Comparison of ENCODE assay signal across 8 cellular contexts in genomic region chr1:180501865-180502360, GRCh38. TPM values are rescaled to one million over a fixed set of nuclear protein-coding genes. Genes with fewer than 3 reads are reported as not detected.
DNase-seq lines count a peak whose midpoint lies in the region; ATAC-seq and TF ChIP-seq lines count a peak whose summit lies in the region.

No MANE protein-coding gene starts in this region.

- no peaks in the 10 kb centered on the region for H3K9me3 ChIP-seq in CD4-positive, alpha-beta memory T cell (ENCODE audit: control insufficient read depth in 1 of 2, low read length in 2 of 2)

- peak; percentile 17 for ATAC-seq in GM19025 (IDR thresholded peaks at IDR 0.05; ENCODE audit: low read depth, unreplicated experiment)
- peak; percentile 37 for ATAC-seq in HG03175 (IDR thresholded peaks at IDR 0.05; ENCODE audit: unreplicated experiment)

- intact Hi-C loops in CD4-positive, alpha-beta memory T cell (cut with micrococcal nuclease): loop anchor here (1.0 to 10.0 kb wide), 6 partner anchors 129 to 1477 kb away; partner anchors contain the start of genes AXDND1, FAM20B, IER5 and STX6
- intact Hi-C loops in dorsolateral prefrontal cortex (cut with DNase I): loop anchor here (2.0 to 10.0 kb wide), 4 partner anchors 130 to 653 kb away; partner anchors contain the start of genes IER5 (in 1 of the 2) and XPR1 (in 1 of the 2)
- intact Hi-C loops in posterior vena cava (cut with DNase I): no loop called here

- H3K36me3 Mint-ChIP-seq in CD4-positive, alpha-beta memory T cell: peaks cover 0 to 18% of the 10 kb centered on the region in 2 donors
- peaks cover 14% of the 10 kb centered on the region for H3K36me3 Mint-ChIP-seq in nephron progenitor cell (ENCODE audit: low read depth)

- POLR2A ChIA-PET in CD4-positive, alpha-beta memory T cell (lab: Charles Lee; ENCODE audit: partially characterized antibody): interaction anchor here (0.6 to 3.0 kb wide), 21 partner anchors 9 to 1527 kb away, joined by 3 to 16 read pairs (median 4); partner anchors contain the start of genes IER5, MR1, QSOX1 and TOR1AIP1

- CTCF ChIA-PET in CD4-positive, alpha-beta memory T cell (lab: Charles Lee; ENCODE audit: partially characterized antibody): interaction anchor here (1.0 to 6.3 kb wide), 9 partner anchors 9 to 640 kb away, joined by 4 to 45 read pairs (median 7); partner anchors contain the start of gene XPR1

- peak overlapping the region; percentile 71 for H3K27ac ChIP-seq in CD4-positive, alpha-beta memory T cell (ENCODE audit: low read depth, low read length)
- peak overlapping the region; percentile 73 to 98 (median 93) for H3K27ac ChIP-seq in dorsolateral prefrontal cortex

- no peaks in the 10 kb centered on the region for H3K36me3 ChIP-seq in CD4-positive, alpha-beta memory T cell (ENCODE audit: insufficient read depth, low read length)

- peak overlapping the region; percentile 89 to 95 for H3K4me3 ChIP-seq in CD4-positive, alpha-beta memory T cell (ENCODE audit: low read length in 2 of 2)
- peak overlapping the region; percentile 66 to 100 (median 91) for H3K4me3 ChIP-seq in dorsolateral prefrontal cortex

- peak overlapping the region; percentile 96 to 99 (median 98) for H3K4me3 Mint-ChIP-seq in CD4-positive, alpha-beta memory T cell
- H3K4me3 Mint-ChIP-seq in nephron progenitor cell: peak overlapping the region; percentile 98

- H3K27me3 ChIP-seq in CD4-positive, alpha-beta memory T cell (ENCODE audit: insufficient read depth, low read length): no peaks in the 10 kb centered on the region
- H3K27me3 ChIP-seq in dorsolateral prefrontal cortex: no peaks in the 10 kb centered on the region

- H3K9me3 Mint-ChIP-seq in CD4-positive, alpha-beta memory T cell: no peaks in the 10 kb centered on the region
- H3K9me3 Mint-ChIP-seq in nephron progenitor cell: peaks cover 4% of the 10 kb centered on the region

- peaks cover 25 to 42% (median 32%) of the 10 kb centered on the region in 4 donors for H3K4me1 Mint-ChIP-seq in CD4-positive, alpha-beta memory T cell
- H3K4me1 Mint-ChIP-seq in nephron progenitor cell: peaks cover 32% of the 10 kb centered on the region

- H3K4me1 ChIP-seq in CD4-positive, alpha-beta memory T cell (ENCODE audit: insufficient read depth, low read length): peaks cover 43% of the 10 kb centered on the region

- no peaks in the 10 kb centered on the region for H3K27me3 Mint-ChIP-seq in CD4-positive, alpha-beta memory T cell
- no peaks in the 10 kb centered on the region for H3K27me3 Mint-ChIP-seq in nephron progenitor cell (ENCODE audit: low read depth, poor library complexity)

- TF ChIP-seq CTCF in dorsolateral prefrontal cortex (IDR thresholded peaks at IDR 0.05 in 54 of 56, conservative IDR thresholded peaks at IDR 0.05 in 2 of 56; ENCODE audit: low read depth in 1 of 56, partially characterized antibody in 56 of 56) (no peak), nephron progenitor cell (IDR thresholded peaks at IDR 0.05) (no peak)

- DNase-seq in CD4-positive, alpha-beta memory T cell: no peak
- DNase-seq in NCI-H748 treated with DMSO at 0.1 percent for 48 hours (lab: John Stamatoyannopoulos, UW) (peak; percentile 55), dorsolateral prefrontal cortex (no peak), nephron progenitor cell (no peak), posterior vena cava (ENCODE audit: low spot score) (no peak), A172 (ENCODE audit: low spot score) (no peak)

- H3K27ac Mint-ChIP-seq in CD4-positive, alpha-beta memory T cell: peak overlapping the region; percentile 90 to 99 (median 97)
- H3K27ac Mint-ChIP-seq in nephron progenitor cell: peak overlapping the region; percentile 95

RNA-seq across cellular contexts. Expression of gene ACBD6, which starts 0.5 kb away (rescaled TPM):
- 10 to 100 TPM; 55.1 to 64.2 TPM for total RNA-seq in CD4-positive, alpha-beta memory T cell
- polyA plus RNA-seq in CD4-positive, alpha-beta memory T cell: 10 to 100 TPM; 31.7 to 34.8 TPM
- total RNA-seq in dorsolateral prefrontal cortex (10 to 100 TPM; 31.2 to 64.0 (median 43.3) TPM), posterior vena cava (10 to 100 TPM; 26.8 to 30.2 TPM)
- total RNA-seq in A172 (2014; rRNA removed; shearing (Covaris generic)): 121 and 140 TPM in 2 replicates

RNA-seq across cellular contexts. Expression of gene OVAAL, which starts 56.9 kb away (rescaled TPM):
- not detected for total RNA-seq in CD4-positive, alpha-beta memory T cell
- polyA plus RNA-seq in CD4-positive, alpha-beta memory T cell: not detected
- total RNA-seq in dorsolateral prefrontal cortex: under 1 TPM in 1 of 120 experiments, not detected in 119; 0.34 TPM
- not detected for total RNA-seq in posterior vena cava
- total RNA-seq in A172 (2014; rRNA removed; shearing (Covaris generic)): not detected in 2 replicates

Comparison
In these comparisons a context has a peak if more than half of its experiments do, and no peak if none do; other contexts are left out.
1. intact Hi-C loops: an anchor here in CD4-positive, alpha-beta memory T cell (1.0 to 10.0 kb wide) and dorsolateral prefrontal cortex (2.0 to 10.0 kb wide); none called in posterior vena cava.